8 cellular contexts compared by ENCODE assay signal in genomic region chr12:84508325-84508861, GRCh38.
DNase-seq lines count a peak whose midpoint lies in the region; ATAC-seq and TF ChIP-seq lines count a peak whose summit lies in the region.

No MANE protein-coding gene starts in this region.

- H3K4me3 Mint-ChIP-seq in stimulated activated naive CD8-positive, alpha-beta T cell treated with anti-CD3 and anti-CD28 coated beads, Interleukin-15, amount 100 ng/mL, for 72 hours, result no peak overlapping the region

- H3K27ac Mint-ChIP-seq in stimulated activated naive CD8-positive, alpha-beta T cell treated with anti-CD3 and anti-CD28 coated beads, Interleukin-15, amount 100 ng/mL, for 72 hours, result no peak overlapping the region

- DNase-seq in NCI-H226 (peak; percentile 94), epithelial cell of proximal tubule (ENCODE audit: low read depth) (peak; percentile 13), sciatic nerve (ENCODE audit: low spot score) (no peak), NCI-H526 treated with DMSO at 0.1 percent for 48 hours (lab: John Stamatoyannopoulos, UW) (no peak)
- no peak for DNase-seq in stimulated activated naive CD8-positive, alpha-beta T cell treated with anti-CD3 and anti-CD28 coated beads, Interleukin-15, amount 100 ng/mL, for 72 hours
- no peak for DNase-seq in activated CD4-positive, CD25-positive, alpha-beta regulatory T cell treated with anti-CD3 and anti-CD28 coated beads, Interleukin-2, amount 50 U/mL, for 72 hours

- intact Hi-C loops in sciatic nerve (cut with DNase I), result no loop called here

- peaks cover 0 to 6% of the 10 kb centered on the region in 2 donors for H3K9me3 Mint-ChIP-seq in stimulated activated naive CD8-positive, alpha-beta T cell treated with anti-CD3 and anti-CD28 coated beads, Interleukin-15, amount 100 ng/mL, for 72 hours

- ATAC-seq in GM18511 (IDR thresholded peaks at IDR 0.05; ENCODE audit: unreplicated experiment) (peak; percentile 90), HG02870 (IDR thresholded peaks at IDR 0.05; ENCODE audit: unreplicated experiment) (peak; percentile 56), sciatic nerve (peak; percentile 86)
- ATAC-seq in stimulated activated naive CD8-positive, alpha-beta T cell treated with anti-CD3 and anti-CD28 coated beads, Interleukin-15, amount 100 ng/mL, for 72 hours, result no peak

- H3K4me1 Mint-ChIP-seq in stimulated activated naive CD8-positive, alpha-beta T cell treated with anti-CD3 and anti-CD28 coated beads, Interleukin-15, amount 100 ng/mL, for 72 hours, result peaks cover 5% of the 10 kb centered on the region

- H3K4me3 ChIP-seq in epithelial cell of proximal tubule (ENCODE audit: low read depth, low read length), result no peak overlapping the region

- no peaks in the 10 kb centered on the region for H3K27me3 Mint-ChIP-seq in stimulated activated naive CD8-positive, alpha-beta T cell treated with anti-CD3 and anti-CD28 coated beads, Interleukin-15, amount 100 ng/mL, for 72 hours

- peak; percentile 42 for TF ChIP-seq CTCF in epithelial cell of proximal tubule (conservative IDR thresholded peaks at IDR 0.05; ENCODE audit: low read depth, low read length)

Comparison
In these comparisons a context has a peak if more than half of its experiments do, and no peak if none do; other contexts are left out.
1. DNase-seq: peak in NCI-H226 (single experiment) and epithelial cell of proximal tubule (single experiment); none in sciatic nerve (single experiment), NCI-H526 treated with DMSO at 0.1 percent for 48 hours (single experiment), stimulated activated naive CD8-positive, alpha-beta T cell treated with anti-CD3 and anti-CD28 coated beads, Interleukin-15, amount 100 ng/mL, for 72 hours (0 of 2) and activated CD4-positive, CD25-positive, alpha-beta regulatory T cell treated with anti-CD3 and anti-CD28 coated beads, Interleukin-2, amount 50 U/mL, for 72 hours (single experiment).